Comparison of ENCODE assay signal across 3 cellular contexts in genomic region chr5:1483856-1484255, GRCh38.
TF ChIP-seq lines count a peak whose summit lies in the region.

No MANE protein-coding gene starts in this region.

TF ChIP-seq in GM12891, 5 proteins besides CTCF, POLR2A, EP300 and RAD21:
- no peak for TF ChIP-seq PAX5 (IDR thresholded peaks at IDR 0.05; ENCODE audit: insufficient read depth, low read length, severe bottlenecking)
- no peak for TF ChIP-seq SPI1 (IDR thresholded peaks at IDR 0.05; ENCODE audit: low read depth, low read length)
- TF ChIP-seq POU2F2 (IDR thresholded peaks at IDR 0.05; ENCODE audit: low read depth, low read length): no peak
- TF ChIP-seq TAF1 (IDR thresholded peaks at IDR 0.05; ENCODE audit: low read depth, low read length): no peak
- no peak; the same call in 1 of the 2 replicates for TF ChIP-seq POLR2AphosphoS5 (IDR thresholded peaks at IDR 0.05; ENCODE audit: low read depth, low read length)

TF ChIP-seq in HEK293, 187 proteins besides CTCF, POLR2A, EP300 and RAD21 (continued from another document):
- TF ChIP-seq ZNF426 (tag by site-specific recombination; IDR thresholded peaks at IDR 0.05): no peak
- no peak for TF ChIP-seq ZNF626 (tag by site-specific recombination; IDR thresholded peaks at IDR 0.05)
- TF ChIP-seq KLF1 (tag by site-specific recombination; IDR thresholded peaks at IDR 0.05): peak; percentile 38

TF ChIP-seq in GM12878, 131 proteins besides CTCF, POLR2A, EP300 and RAD21:
- TF ChIP-seq RELB (IDR thresholded peaks at IDR 0.05; ENCODE audit: low read depth) (no peak), TCF3 (IDR thresholded peaks at IDR 0.05; ENCODE audit: borderline replicate concordance, insufficient read depth, low read depth, low read length) (no peak), MTA3 (IDR thresholded peaks at IDR 0.05; ENCODE audit: borderline replicate concordance, low read length) (no peak), REST (IDR thresholded peaks at IDR 0.05; ENCODE audit: low read depth, low read length) (no peak), YBX1 (IDR thresholded peaks at IDR 0.05) (no peak), CREM (IDR thresholded peaks at IDR 0.05; ENCODE audit: low read depth) (no peak), JUNB (IDR thresholded peaks at IDR 0.05) (no peak), ZBTB4 (CRISPR knock-in tag; IDR thresholded peaks at IDR 0.05) (no peak), MYC (IDR thresholded peaks at IDR 0.05; ENCODE audit: insufficient read depth, insufficient read length, insufficient replicate concordance, low read length, severe bottlenecking) (no peak), NBN (IDR thresholded peaks at IDR 0.05) (no peak), POLR2AphosphoS5 (IDR thresholded peaks at IDR 0.05; ENCODE audit: low read length) (no peak)
TF ChIP-seq in GM12878: peak in this region for 0.
